9 cellular contexts compared by ENCODE assay signal in the genomic region with DNA sequence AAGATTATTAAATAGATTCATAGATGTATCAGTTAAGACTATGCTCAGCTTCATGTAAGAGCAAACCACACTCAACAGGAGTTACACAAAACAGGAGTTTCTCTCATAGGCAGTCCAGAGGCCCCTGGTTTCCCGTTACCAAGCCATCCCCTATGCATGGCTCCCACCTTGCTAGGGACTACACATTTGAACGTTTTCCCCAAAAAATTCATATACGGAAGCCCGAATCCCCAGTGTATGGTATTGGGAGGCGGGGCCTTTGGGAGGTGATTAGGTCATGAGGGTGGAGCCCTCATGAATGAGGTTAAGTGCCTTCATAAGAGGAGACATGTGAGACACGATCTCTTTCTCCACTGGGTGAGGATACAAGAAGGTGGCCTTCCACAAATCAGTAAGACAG. TPM values are rescaled to one million over a fixed set of nuclear protein-coding genes. Genes with fewer than 3 reads are reported as not detected.
DNase-seq lines count a peak whose midpoint lies in the region; ATAC-seq and TF ChIP-seq lines count a peak whose summit lies in the region.
"Had no signal": no experiment of that assay in that cellular context is flagged by ENCODE, and none has a peak within 500 bp of the region (broad histone marks: within the 10 kb centered on the region; RNA-seq: fewer than 3 reads in every experiment).

No MANE protein-coding gene starts in this region.

- no peak for TF ChIP-seq CTCF in mesothelial cell of epicardium (IDR thresholded peaks at IDR 0.05; ENCODE audit: unreplicated experiment)

- H3K27ac Mint-ChIP-seq in T-helper 17 cell (peak overlapping the region; percentile 89), memory B cell (peak overlapping the region; percentile 92), mesothelial cell of epicardium (no peak overlapping the region)

- DNase-seq in T-helper 17 cell (peak in 2 of 3 donors; percentile 11 to 28), memory B cell (ENCODE audit: low spot score in 2 of 2) (no peak), NCI-H82 treated with DMSO at 0.1 percent for 48 hours (lab: John Stamatoyannopoulos, UW; ENCODE audit: unreplicated experiment) (no peak), hippocampal formation (lab: John Stamatoyannopoulos, UW) (no peak), mesothelial cell of epicardium (ENCODE audit: low spot score in 2 of 2, unreplicated experiment in 2 of 2) (no peak)
- DNase-seq: COR-L47, substantia nigra had no signal

- H3K9me3 Mint-ChIP-seq in memory B cell (peaks cover 5% of the 10 kb centered on the region), mesothelial cell of epicardium (peaks cover 3% of the 10 kb centered on the region)

- ATAC-seq in GM18511 (IDR thresholded peaks at IDR 0.05; ENCODE audit: unreplicated experiment) (peak; percentile 59), GM21423 (IDR thresholded peaks at IDR 0.05; ENCODE audit: unreplicated experiment) (peak; percentile 35), T-helper 17 cell (peak; percentile 48), memory B cell (ENCODE audit: low read depth) (no peak)

- H3K36me3 Mint-ChIP-seq in T-helper 17 cell (ENCODE audit: low read depth) (peaks cover 4% of the 10 kb centered on the region), memory B cell (peaks cover 43% of the 10 kb centered on the region), mesothelial cell of epicardium (peaks cover 2% of the 10 kb centered on the region)

- H3K9me3 ChIP-seq in T-helper 17 cell (ENCODE audit: control insufficient read depth, low read length, poor library complexity, severe bottlenecking): no peaks in the 10 kb centered on the region

- H3K4me1 Mint-ChIP-seq in T-helper 17 cell: peaks cover 27% of the 10 kb centered on the region
- peaks cover 17% of the 10 kb centered on the region for H3K4me1 Mint-ChIP-seq in memory B cell
- H3K4me1 Mint-ChIP-seq in mesothelial cell of epicardium: peaks cover 2% of the 10 kb centered on the region

- H3K4me3 Mint-ChIP-seq in T-helper 17 cell (peak overlapping the region; percentile 75), memory B cell (no peak overlapping the region), mesothelial cell of epicardium (no peak overlapping the region)

- H3K27me3 Mint-ChIP-seq in T-helper 17 cell: no peaks in the 10 kb centered on the region
- no peaks in the 10 kb centered on the region for H3K27me3 Mint-ChIP-seq in memory B cell
- no peaks in the 10 kb centered on the region for H3K27me3 Mint-ChIP-seq in mesothelial cell of epicardium (ENCODE audit: low read depth)

RNA-seq across cellular contexts. Expression of gene RSU1, which starts 29.1 kb away (rescaled TPM):
- total RNA-seq in T-helper 17 cell (10 to 100 TPM; 60.1 to 72.5 TPM), mesothelial cell of epicardium (33.0 to 36.2 TPM (median 35.3 TPM) in 3 replicates)

Comparison
In these comparisons a context has a peak if more than half of its experiments do, and no peak if none do; other contexts are left out.
1. DNase-seq: peak in T-helper 17 cell (2 of 3); none in memory B cell (0 of 2), NCI-H82 treated with DMSO at 0.1 percent for 48 hours (single experiment), hippocampal formation (0 of 2) and mesothelial cell of epicardium (0 of 2).